Comparison of ENCODE assay signal across 13 cellular contexts in the genomic region with DNA sequence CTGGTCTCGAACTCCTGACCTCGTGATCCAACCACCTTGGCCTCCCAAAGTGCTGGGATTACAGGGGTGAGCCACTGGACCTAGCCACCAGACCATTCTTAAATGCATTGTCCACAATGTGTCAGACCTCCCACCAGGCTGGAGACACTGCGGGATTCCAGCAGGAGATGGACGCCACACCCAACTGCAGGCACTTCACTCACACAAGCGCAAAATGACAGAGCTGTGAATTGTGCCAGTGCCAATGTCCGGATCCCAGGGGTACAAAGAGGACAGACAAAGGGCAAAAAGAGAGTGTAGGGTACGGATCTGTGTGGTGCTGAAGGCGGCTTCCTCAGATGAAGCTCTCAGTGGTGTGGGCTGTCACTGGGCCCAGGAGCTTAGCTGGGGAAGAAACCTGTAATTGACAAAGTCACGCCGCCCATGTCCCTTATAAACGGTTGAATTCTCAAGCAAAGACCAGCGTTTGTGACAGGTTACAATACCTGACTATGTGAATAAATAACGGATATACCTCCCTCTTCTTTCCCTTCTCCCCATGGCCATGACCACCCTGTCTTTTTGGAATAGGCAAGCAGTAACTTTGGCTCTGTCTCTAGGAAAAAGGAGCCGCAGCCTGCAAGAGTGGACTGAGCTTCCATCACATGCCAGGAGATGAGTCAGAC. TPM values are rescaled to one million over a fixed set of nuclear protein-coding genes. Genes with fewer than 3 reads are reported as not detected.
DNase-seq lines count a peak whose midpoint lies in the region; ATAC-seq and TF ChIP-seq lines count a peak whose summit lies in the region.
"Had no signal": no experiment of that assay in that cellular context is flagged by ENCODE, and none has a peak within 500 bp of the region (broad histone marks: within the 10 kb centered on the region; RNA-seq: fewer than 3 reads in every experiment).

No MANE protein-coding gene starts in this region.

- no peaks in the 10 kb centered on the region for H3K27me3 ChIP-seq in MG63

- no peak overlapping the region for H3K4me3 Mint-ChIP-seq in neural crest cell
- H3K4me3 Mint-ChIP-seq: CD14-positive monocyte had no signal

- no peak for TF ChIP-seq CTCF in neural crest cell (conservative IDR thresholded peaks at IDR 0.05)

- H3K4me3 ChIP-seq in MG63 = no peak overlapping the region

- peaks cover 42% of the 10 kb centered on the region for H3K4me1 Mint-ChIP-seq in neural crest cell

- ATAC-seq in HG03432 (IDR thresholded peaks at IDR 0.05; ENCODE audit: unreplicated experiment) = no peak
- ATAC-seq: stimulated activated naive CD8-positive, alpha-beta T cell treated with anti-CD3 and anti-CD28 coated beads, Interleukin-15, Interleukin-2, amounts not matched to agents 100 U/mL and 50 U/mL, for 24 hours had no signal

- no peaks in the 10 kb centered on the region for H3K36me3 ChIP-seq in MG63

- H3K27me3 Mint-ChIP-seq in neural crest cell (ENCODE audit: low read depth) = no peaks in the 10 kb centered on the region

- H3K9me3 ChIP-seq in MG63 = no peaks in the 10 kb centered on the region

- peak overlapping the region; percentile 90 for H3K27ac Mint-ChIP-seq in neural crest cell (ENCODE audit: unreplicated experiment)
- H3K27ac Mint-ChIP-seq: CD14-positive monocyte had no signal

- peaks cover 5% of the 10 kb centered on the region for H3K9me3 Mint-ChIP-seq in neural crest cell

- peaks cover 11% of the 10 kb centered on the region for H3K36me3 Mint-ChIP-seq in neural crest cell (ENCODE audit: low read depth)
- H3K36me3 Mint-ChIP-seq: CD14-positive monocyte had no signal

- DNase-seq in AG08396 (ENCODE audit: low spot score) (peak; percentile 85), MG63 (peak; percentile 89), brain pericyte (ENCODE audit: low read depth, low spot score) (peak; percentile 39), neural crest cell (ENCODE audit: low read depth, low spot score) (no peak), mesenteric fat pad (ENCODE audit: low spot score) (no peak), NOMO-1 treated with dmso at 0.1 percent for 144 hours (lab: John Stamatoyannopoulos, UW; ENCODE audit: unreplicated experiment) (no peak)
- DNase-seq in activated CD4-positive, alpha-beta T cell treated with anti-CD3 and anti-CD28 coated beads, Interleukin-2, amount 50 U/mL, for 1 hour = no peak
- DNase-seq: activated gamma-delta T cell; midbrain; stimulated activated naive CD8-positive, alpha-beta T cell treated with anti-CD3 and anti-CD28 coated beads, Interleukin-15, Interleukin-2, amounts not matched to agents 100 U/mL and 50 U/mL, for 24 hours; T-helper 9 cell had no signal

RNA-seq across cellular contexts. Expression of gene HS3ST3A1, which starts 40.0 kb away (rescaled TPM):
- 1.2 and 3.0 TPM in 2 replicates for total RNA-seq in MG63 (2014; rRNA removed; shearing (Covaris generic); ENCODE audit: low replicate concordance)
- total RNA-seq in neural crest cell (14.7 and 15.0 TPM in 2 replicates), mesenteric fat pad (0.22 TPM)

Comparison
In these comparisons a context has a peak if more than half of its experiments do, and no peak if none do; other contexts are left out.
1. DNase-seq: peak in AG08396 (single experiment), MG63 (single experiment) and brain pericyte (single experiment); none in neural crest cell (single experiment), activated CD4-positive, alpha-beta T cell treated with anti-CD3 and anti-CD28 coated beads, Interleukin-2, amount 50 U/mL, for 1 hour (single experiment), mesenteric fat pad (single experiment) and NOMO-1 treated with dmso at 0.1 percent for 144 hours (single experiment).